Comparison of ENCODE assay signal across 1 cellular context in genomic region chr11:76787911-76788596, GRCh38.
TF ChIP-seq lines count a peak whose summit lies in the region.

No MANE protein-coding gene starts in this region.

TF ChIP-seq in K562, 482 proteins besides CTCF, POLR2A, EP300 and RAD21 (continued from another document):
- TF ChIP-seq FUS (optimal IDR thresholded peaks at IDR 0.05; ENCODE audit: low read depth, low read length) (no peak), TCF7L2 (IDR thresholded peaks at IDR 0.05; ENCODE audit: low read depth, low read length) (no peak), ARID4B (CRISPR knock-in tag; IDR thresholded peaks at IDR 0.05) (no peak), DDX20 (tag; IDR thresholded peaks at IDR 0.05; ENCODE audit: low read depth) (no peak), RBM14 (IDR thresholded peaks at IDR 0.05; ENCODE audit: borderline replicate concordance, insufficient read depth, low read depth, low read length) (no peak), NFRKB (IDR thresholded peaks at IDR 0.05; ENCODE audit: low read depth) (no peak), PATZ1 (CRISPR knock-in tag; IDR thresholded peaks at IDR 0.05; ENCODE audit: borderline replicate concordance) (no peak), GATAD2A (IDR thresholded peaks at IDR 0.05) (0 out of 2 replicates have a peak, but pooled peaks have one; percentile 30), ZNF133 (CRISPR knock-in tag; IDR thresholded peaks at IDR 0.05) (no peak), SOX6 (IDR thresholded peaks at IDR 0.05) (peak; percentile 71), ZBTB12 (CRISPR knock-in tag; IDR thresholded peaks at IDR 0.05) (no peak), RBM34 (IDR thresholded peaks at IDR 0.05; ENCODE audit: borderline replicate concordance, insufficient read depth, low read length) (no peak), TGIF2 (CRISPR knock-in tag; IDR thresholded peaks at IDR 0.05) (no peak)
- TF ChIP-seq, protein P1, sequence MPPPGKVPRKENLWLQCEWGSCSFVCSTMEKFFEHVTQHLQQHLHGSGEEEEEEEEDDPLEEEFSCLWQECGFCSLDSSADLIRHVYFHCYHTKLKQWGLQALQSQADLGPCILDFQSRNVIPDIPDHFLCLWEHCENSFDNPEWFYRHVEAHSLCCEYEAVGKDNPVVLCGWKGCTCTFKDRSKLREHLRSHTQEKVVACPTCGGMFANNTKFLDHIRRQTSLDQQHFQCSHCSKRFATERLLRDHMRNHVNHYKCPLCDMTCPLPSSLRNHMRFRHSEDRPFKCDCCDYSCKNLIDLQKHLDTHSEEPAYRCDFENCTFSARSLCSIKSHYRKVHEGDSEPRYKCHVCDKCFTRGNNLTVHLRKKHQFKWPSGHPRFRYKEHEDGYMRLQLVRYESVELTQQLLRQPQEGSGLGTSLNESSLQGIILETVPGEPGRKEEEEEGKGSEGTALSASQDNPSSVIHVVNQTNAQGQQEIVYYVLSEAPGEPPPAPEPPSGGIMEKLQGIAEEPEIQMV (tag; conservative IDR thresholded peaks at IDR 0.05; ENCODE audit: low read depth) = no peak
- TF ChIP-seq, protein P2, sequence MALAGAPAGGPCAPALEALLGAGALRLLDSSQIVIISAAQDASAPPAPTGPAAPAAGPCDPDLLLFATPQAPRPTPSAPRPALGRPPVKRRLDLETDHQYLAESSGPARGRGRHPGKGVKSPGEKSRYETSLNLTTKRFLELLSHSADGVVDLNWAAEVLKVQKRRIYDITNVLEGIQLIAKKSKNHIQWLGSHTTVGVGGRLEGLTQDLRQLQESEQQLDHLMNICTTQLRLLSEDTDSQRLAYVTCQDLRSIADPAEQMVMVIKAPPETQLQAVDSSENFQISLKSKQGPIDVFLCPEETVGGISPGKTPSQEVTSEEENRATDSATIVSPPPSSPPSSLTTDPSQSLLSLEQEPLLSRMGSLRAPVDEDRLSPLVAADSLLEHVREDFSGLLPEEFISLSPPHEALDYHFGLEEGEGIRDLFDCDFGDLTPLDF (CRISPR knock-in tag; IDR thresholded peaks at IDR 0.05) = no peak
- TF ChIP-seq, protein P3, sequence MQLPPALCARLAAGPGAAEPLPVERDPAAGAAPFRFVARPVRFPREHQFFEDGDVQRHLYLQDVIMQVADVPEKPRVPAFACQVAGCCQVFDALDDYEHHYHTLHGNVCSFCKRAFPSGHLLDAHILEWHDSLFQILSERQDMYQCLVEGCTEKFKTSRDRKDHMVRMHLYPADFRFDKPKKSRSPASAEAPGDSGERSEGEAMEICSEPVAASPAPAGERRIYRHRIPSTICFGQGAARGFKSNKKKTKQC (CRISPR knock-in tag; IDR thresholded peaks at IDR 0.05) = no peak
- TF ChIP-seq, protein P4, sequence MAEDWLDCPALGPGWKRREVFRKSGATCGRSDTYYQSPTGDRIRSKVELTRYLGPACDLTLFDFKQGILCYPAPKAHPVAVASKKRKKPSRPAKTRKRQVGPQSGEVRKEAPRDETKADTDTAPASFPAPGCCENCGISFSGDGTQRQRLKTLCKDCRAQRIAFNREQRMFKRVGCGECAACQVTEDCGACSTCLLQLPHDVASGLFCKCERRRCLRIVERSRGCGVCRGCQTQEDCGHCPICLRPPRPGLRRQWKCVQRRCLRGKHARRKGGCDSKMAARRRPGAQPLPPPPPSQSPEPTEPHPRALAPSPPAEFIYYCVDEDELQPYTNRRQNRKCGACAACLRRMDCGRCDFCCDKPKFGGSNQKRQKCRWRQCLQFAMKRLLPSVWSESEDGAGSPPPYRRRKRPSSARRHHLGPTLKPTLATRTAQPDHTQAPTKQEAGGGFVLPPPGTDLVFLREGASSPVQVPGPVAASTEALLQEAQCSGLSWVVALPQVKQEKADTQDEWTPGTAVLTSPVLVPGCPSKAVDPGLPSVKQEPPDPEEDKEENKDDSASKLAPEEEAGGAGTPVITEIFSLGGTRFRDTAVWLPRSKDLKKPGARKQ (CRISPR knock-in tag; IDR thresholded peaks at IDR 0.05) = no peak
